In genomic region chr16:68190099-68190498, GRCh38 we compare ENCODE assay signal across 28 cellular contexts. TPM values are rescaled to one million over a fixed set of nuclear protein-coding genes. Genes with fewer than 3 reads are reported as not detected.
DNase-seq lines count a peak whose midpoint lies in the region; ATAC-seq and TF ChIP-seq lines count a peak whose summit lies in the region.
"Had no signal": no experiment of that assay in that cellular context is flagged by ENCODE, and none has a peak within 500 bp of the region (broad histone marks: within the 10 kb centered on the region; RNA-seq: fewer than 3 reads in every experiment).

No MANE protein-coding gene starts in this region.

- DNase-seq in KBM-7 = peak; percentile 5
- peak; percentile 14 for DNase-seq in OCI-M1 (lab: John Stamatoyannopoulos, UW)
- DNase-seq in fibroblast of mammary gland (ENCODE audit: low read depth) = peak; percentile 40
- no peak for DNase-seq in gastrocnemius medialis
- no peak for DNase-seq in MM.1S
- DNase-seq: activated CD4-positive, alpha-beta T cell treated with anti-CD3 and anti-CD28 coated beads, Interleukin-2, amount 50 U/mL, for 4 hours; activated naive CD4-positive, alpha-beta T cell; activated T-cell treated with anti-CD3 and anti-CD28 coated beads, Interleukin-2, amount 50 U/mL, for 72 hours; adrenal gland; effector memory CD8-positive, alpha-beta T cell; left colon; NCI-H1417 treated with DMSO at 0.1 percent for 48 hours; NCI-H2107; NCI-H446 treated with DMSO at 0.1 percent for 48 hours; NCI-H82; PC-3; stimulated activated CD4-positive, alpha-beta T cell treated with anti-CD3 and anti-CD28 coated beads, Interleukin-4, amount 100 ng/mL, for 24 hours; SW 1271; T1000; upper lobe of left lung had no signal

- H3K4me2 ChIP-seq in MM.1S (ENCODE audit: low read depth, low read length) = no peak overlapping the region

- no peaks in the 10 kb centered on the region; the same call in 1 of the 2 replicates for H4K20me1 ChIP-seq in MM.1S (ENCODE audit: insufficient read depth, low read length)

- peaks cover 0 to 6% of the 10 kb centered on the region in 2 donors for H3K4me1 ChIP-seq in gastrocnemius medialis
- peaks cover 14% of the 10 kb centered on the region; the same call in 1 of the 2 replicates for H3K4me1 ChIP-seq in MM.1S (ENCODE audit: low read length)
- H3K4me1 ChIP-seq: breast epithelium had no signal

- no peak overlapping the region for H3K4me3 ChIP-seq in fibroblast of mammary gland (ENCODE audit: control insufficient read depth, low read depth, low read length)
- no peak overlapping the region for H3K4me3 ChIP-seq in gastrocnemius medialis
- no peak overlapping the region for H3K4me3 ChIP-seq in MM.1S (ENCODE audit: low read length)
- H3K4me3 ChIP-seq: adrenal gland, breast epithelium, upper lobe of left lung had no signal

- ATAC-seq in gastrocnemius medialis = peak in 1 of 2 donors; percentile 57
- no peak for ATAC-seq in GM21786 (IDR thresholded peaks at IDR 0.05; ENCODE audit: unreplicated experiment)
- no peak for ATAC-seq in HG02623 (IDR thresholded peaks at IDR 0.05; ENCODE audit: unreplicated experiment)
- ATAC-seq: activated T-cell treated with anti-CD3 and anti-CD28 coated beads, Interleukin-2, amount 50 U/mL, for 72 hours; effector memory CD8-positive, alpha-beta T cell; HCT116; left colon; PC-3; sciatic nerve; stimulated activated effector memory CD8-positive, alpha-beta T cell treated with anti-CD3 and anti-CD28 coated beads, Interleukin-12 subunit alpha, Interleukin-12 subunit beta, amount 100 ng/mL, for 72 hours; WTC11 had no signal

- TF ChIP-seq CTCF in fibroblast of mammary gland (conservative IDR thresholded peaks at IDR 0.05; ENCODE audit: control insufficient read depth, insufficient read depth, low read depth, low read length) = no peak
- no peak for TF ChIP-seq CTCF in gastrocnemius medialis (IDR thresholded peaks at IDR 0.05 in 4 of 5, conservative IDR thresholded peaks at IDR 0.05 in 1 of 5)
- TF ChIP-seq CTCF in MM.1S (IDR thresholded peaks at IDR 0.05; ENCODE audit: low read length) = no peak

- no peak for TF ChIP-seq POLR2A in gastrocnemius medialis (IDR thresholded peaks at IDR 0.05)

- no peak overlapping the region for H2AFZ ChIP-seq in MM.1S (ENCODE audit: low read length)

- H3F3A ChIP-seq in MM.1S (ENCODE audit: insufficient read depth, low read length) = peaks cover 7% of the 10 kb centered on the region

- H3K9me3 ChIP-seq in gastrocnemius medialis (no peaks in the 10 kb centered on the region), MM.1S (replicated peaks; ENCODE audit: insufficient read depth, low read length) (no peaks in the 10 kb centered on the region)
- H3K9me3 ChIP-seq: adrenal gland, breast epithelium, upper lobe of left lung had no signal

- H3K27me3 ChIP-seq in gastrocnemius medialis = no peaks in the 10 kb centered on the region
- H3K27me3 ChIP-seq in MM.1S (replicated peaks; ENCODE audit: insufficient read depth, low read length) = no peaks in the 10 kb centered on the region
- H3K27me3 ChIP-seq: adrenal gland, breast epithelium, upper lobe of left lung had no signal

- H3K36me3 ChIP-seq in gastrocnemius medialis (peaks cover 3 to 45% of the 10 kb centered on the region in 2 donors), MM.1S (replicated peaks; ENCODE audit: insufficient read depth, low read length) (no peaks in the 10 kb centered on the region)
- H3K36me3 ChIP-seq: breast epithelium had no signal

- H3K79me2 ChIP-seq in MM.1S (ENCODE audit: low read length) = peaks cover 6% of the 10 kb centered on the region

- in situ Hi-C loops in KBM-7 (cut with MboI; ENCODE audit: low pct_unique_long_range_greater_than_20kb, low sequenced_read_pairs) (no loop called here), gastrocnemius medialis (cut with MboI; ENCODE audit: low sequenced_read_pairs in 4 of 4) (no loop called here)

- no peak overlapping the region for H3K9ac ChIP-seq in MM.1S (ENCODE audit: low read length)

- peak overlapping the region; percentile 4 to 47 (median 25) for H3K27ac ChIP-seq in gastrocnemius medialis
- H3K27ac ChIP-seq in MM.1S (ENCODE audit: low read length) = no peak overlapping the region
- H3K27ac ChIP-seq: adrenal gland, breast epithelium, upper lobe of left lung had no signal

- no peaks in the 10 kb centered on the region for H3K9me2 ChIP-seq in MM.1S (replicated peaks; ENCODE audit: insufficient read depth, low read length)

- intact Hi-C loops in gastrocnemius medialis (cut with DNase I; ENCODE audit: low total_unique reads) = no loop called here

RNA-seq across cellular contexts. Expression of gene ESRP2, which starts 45.8 kb away (rescaled TPM):
- total RNA-seq in gastrocnemius medialis = under 1 TPM in 3 of 4 donors, not detected in 1; 0.11 to 0.51 (median 0.13) TPM
- total RNA-seq: frontal cortex had no signal

RNA-seq across cellular contexts. Expression of gene PLA2G15, which starts 55.1 kb away (rescaled TPM):
- total RNA-seq in gastrocnemius medialis = 10 to 100 TPM; 67.8 to 91.3 (median 84.8) TPM

Comparison
In these comparisons a context has a peak if more than half of its experiments do, and no peak if none do; other contexts are left out.
1. DNase-seq: peak in KBM-7 (single experiment), OCI-M1 (single experiment) and fibroblast of mammary gland (single experiment); none in gastrocnemius medialis (0 of 2) and MM.1S (single experiment).